In the genomic region with DNA sequence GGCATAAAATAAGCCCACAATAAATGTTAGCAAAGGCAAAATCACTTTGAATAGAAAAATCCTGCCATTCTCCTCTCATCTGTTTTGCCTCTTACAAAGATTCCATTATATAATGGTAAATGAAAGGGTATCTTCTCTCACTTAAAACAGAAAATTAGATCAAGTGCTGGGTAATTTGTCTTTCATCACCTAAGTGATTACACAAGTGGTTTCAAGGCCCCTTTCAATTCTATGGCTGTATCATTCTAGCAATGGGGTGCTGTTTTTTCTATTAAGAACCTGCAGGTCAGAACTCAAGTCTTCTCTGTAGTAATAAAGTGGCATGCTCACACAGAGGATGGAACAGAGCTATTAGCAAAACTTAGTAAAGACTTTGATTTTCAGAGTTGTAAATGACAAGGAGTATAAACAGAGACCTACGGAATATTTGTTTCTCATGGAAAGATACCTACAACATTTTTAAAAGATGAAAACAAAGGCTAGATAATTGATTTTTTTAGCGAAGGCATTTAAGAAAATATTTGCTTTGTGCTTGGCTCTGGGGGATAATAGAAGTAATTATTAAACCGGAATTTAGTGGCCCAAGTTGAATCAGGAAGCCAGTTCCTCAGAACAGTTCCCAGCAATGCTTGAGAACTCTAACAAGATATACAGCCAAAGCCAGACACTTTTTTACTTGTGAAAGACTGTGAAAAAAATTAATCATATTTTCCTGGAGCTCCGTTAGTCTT, we compare ENCODE assay signal across 1 cellular context.
TF ChIP-seq lines count a peak whose summit lies in the region.

No MANE protein-coding gene starts in this region.

TF ChIP-seq in HepG2, 621 proteins besides CTCF, POLR2A, EP300 and RAD21 (continued from another document and continues in another):
- TF ChIP-seq ZNF616 (CRISPR knock-in tag; IDR thresholded peaks at IDR 0.05; ENCODE audit: low read depth) (no peak), HNF4A (CRISPR knock-in tag; IDR thresholded peaks at IDR 0.05) (0 out of 2 replicates have a peak, but pooled peaks have one; percentile 7), ZNF264 (CRISPR knock-in tag; IDR thresholded peaks at IDR 0.05) (no peak), MAX (IDR thresholded peaks at IDR 0.05) (no peak), RXRA (CRISPR knock-in tag; IDR thresholded peaks at IDR 0.05) (no peak), ZMAT3 (CRISPR knock-in tag; conservative IDR thresholded peaks at IDR 0.05) (no peak), MED8 (CRISPR knock-in tag; IDR thresholded peaks at IDR 0.05; ENCODE audit: insufficient replicate concordance) (no peak), ZBTB38 (CRISPR knock-in tag; IDR thresholded peaks at IDR 0.05) (no peak), MED13 (CRISPR knock-in tag; IDR thresholded peaks at IDR 0.05) (no peak), ZNF235 (CRISPR knock-in tag; IDR thresholded peaks at IDR 0.05; ENCODE audit: borderline replicate concordance) (no peak), ZUFSP (CRISPR knock-in tag; IDR thresholded peaks at IDR 0.05; ENCODE audit: borderline replicate concordance) (no peak), ETS1 (CRISPR knock-in tag; IDR thresholded peaks at IDR 0.05) (no peak), ZNF570 (CRISPR knock-in tag; IDR thresholded peaks at IDR 0.05; ENCODE audit: borderline replicate concordance) (no peak), ZFP36L1 (CRISPR knock-in tag; IDR thresholded peaks at IDR 0.05) (no peak), NR2F6 (IDR thresholded peaks at IDR 0.05) (no peak), NR2F6 (CRISPR knock-in tag; IDR thresholded peaks at IDR 0.05) (no peak), ZNF878 (CRISPR knock-in tag; IDR thresholded peaks at IDR 0.05) (no peak), FOXA3 (CRISPR knock-in tag; IDR thresholded peaks at IDR 0.05) (peak; percentile 61), ZNF709 (CRISPR knock-in tag; IDR thresholded peaks at IDR 0.05) (no peak), MTF2 (CRISPR knock-in tag; IDR thresholded peaks at IDR 0.05; ENCODE audit: borderline replicate concordance) (no peak), ISX (CRISPR knock-in tag; conservative IDR thresholded peaks at IDR 0.05) (no peak), ISL2 (CRISPR knock-in tag; IDR thresholded peaks at IDR 0.05) (peak; percentile 73), ZNF383 (CRISPR knock-in tag; IDR thresholded peaks at IDR 0.05; ENCODE audit: borderline replicate concordance) (no peak), TRIM24 (CRISPR knock-in tag; IDR thresholded peaks at IDR 0.05) (no peak), TEAD2 (CRISPR knock-in tag; IDR thresholded peaks at IDR 0.05) (no peak), YEATS2 (CRISPR knock-in tag; IDR thresholded peaks at IDR 0.05; ENCODE audit: borderline replicate concordance) (no peak), ZNF432 (CRISPR knock-in tag; IDR thresholded peaks at IDR 0.05; ENCODE audit: borderline replicate concordance) (no peak), FOXP4 (CRISPR knock-in tag; IDR thresholded peaks at IDR 0.05) (peak; percentile 39; the same call in 1 of the 2 replicates), SOX13 (IDR thresholded peaks at IDR 0.05) (no peak), SOX13 (CRISPR knock-in tag; conservative IDR thresholded peaks at IDR 0.05 in 1 of 2, IDR thresholded peaks at IDR 0.05 in 1 of 2) (peak in 1 of 2 experiments; percentile 88; a peak in 2 of 4 replicates), ZNF430 (CRISPR knock-in tag; IDR thresholded peaks at IDR 0.05) (no peak), ZNF768 (CRISPR knock-in tag; IDR thresholded peaks at IDR 0.05) (no peak), ZKSCAN8 (CRISPR knock-in tag; IDR thresholded peaks at IDR 0.05; ENCODE audit: borderline replicate concordance) (no peak), CHD4 (IDR thresholded peaks at IDR 0.05; ENCODE audit: borderline replicate concordance, low read length) (no peak), SPEN (CRISPR knock-in tag; IDR thresholded peaks at IDR 0.05; ENCODE audit: low read depth) (no peak), POGZ (CRISPR knock-in tag; IDR thresholded peaks at IDR 0.05) (no peak), ZBTB10 (CRISPR knock-in tag; IDR thresholded peaks at IDR 0.05; ENCODE audit: borderline replicate concordance) (no peak), ZXDC (CRISPR knock-in tag; IDR thresholded peaks at IDR 0.05) (no peak), NR2C2 (CRISPR knock-in tag; IDR thresholded peaks at IDR 0.05; ENCODE audit: borderline replicate concordance) (no peak), ZNF615 (CRISPR knock-in tag; IDR thresholded peaks at IDR 0.05; ENCODE audit: borderline replicate concordance) (no peak), PITX1 (CRISPR knock-in tag; IDR thresholded peaks at IDR 0.05) (no peak), IKZF1 (IDR thresholded peaks at IDR 0.05) (no peak), NONO (IDR thresholded peaks at IDR 0.05) (no peak), NONO (CRISPR knock-in tag; conservative IDR thresholded peaks at IDR 0.05) (no peak), AKAP8 (CRISPR knock-in tag; IDR thresholded peaks at IDR 0.05) (no peak)
- TF ChIP-seq, protein P1, sequence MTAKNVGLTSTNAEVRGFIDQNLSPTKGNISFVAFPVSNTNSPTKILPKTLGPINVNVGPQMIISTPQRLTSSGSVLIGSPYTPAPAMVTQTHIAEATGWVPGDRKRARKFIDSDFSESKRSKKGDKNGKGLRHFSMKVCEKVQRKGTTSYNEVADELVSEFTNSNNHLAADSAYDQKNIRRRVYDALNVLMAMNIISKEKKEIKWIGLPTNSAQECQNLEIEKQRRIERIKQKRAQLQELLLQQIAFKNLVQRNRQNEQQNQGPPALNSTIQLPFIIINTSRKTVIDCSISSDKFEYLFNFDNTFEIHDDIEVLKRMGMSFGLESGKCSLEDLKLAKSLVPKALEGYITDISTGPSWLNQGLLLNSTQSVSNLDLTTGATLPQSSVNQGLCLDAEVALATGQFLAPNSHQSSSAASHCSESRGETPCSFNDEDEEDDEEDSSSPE (CRISPR knock-in tag; IDR thresholded peaks at IDR 0.05): no peak
- TF ChIP-seq, protein P2, sequence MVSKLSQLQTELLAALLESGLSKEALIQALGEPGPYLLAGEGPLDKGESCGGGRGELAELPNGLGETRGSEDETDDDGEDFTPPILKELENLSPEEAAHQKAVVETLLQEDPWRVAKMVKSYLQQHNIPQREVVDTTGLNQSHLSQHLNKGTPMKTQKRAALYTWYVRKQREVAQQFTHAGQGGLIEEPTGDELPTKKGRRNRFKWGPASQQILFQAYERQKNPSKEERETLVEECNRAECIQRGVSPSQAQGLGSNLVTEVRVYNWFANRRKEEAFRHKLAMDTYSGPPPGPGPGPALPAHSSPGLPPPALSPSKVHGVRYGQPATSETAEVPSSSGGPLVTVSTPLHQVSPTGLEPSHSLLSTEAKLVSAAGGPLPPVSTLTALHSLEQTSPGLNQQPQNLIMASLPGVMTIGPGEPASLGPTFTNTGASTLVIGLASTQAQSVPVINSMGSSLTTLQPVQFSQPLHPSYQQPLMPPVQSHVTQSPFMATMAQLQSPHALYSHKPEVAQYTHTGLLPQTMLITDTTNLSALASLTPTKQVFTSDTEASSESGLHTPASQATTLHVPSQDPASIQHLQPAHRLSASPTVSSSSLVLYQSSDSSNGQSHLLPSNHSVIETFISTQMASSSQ (IDR thresholded peaks at IDR 0.05; ENCODE audit: low read depth): peak; percentile 73
- TF ChIP-seq, protein P2 (CRISPR knock-in tag; IDR thresholded peaks at IDR 0.05; ENCODE audit: borderline replicate concordance): peak; percentile 34; the same call in 1 of the 2 replicates
